Comparison of ENCODE assay signal across 10 cellular contexts in genomic region chr15:79004336-79004735, GRCh38. TPM values are rescaled to one million over a fixed set of nuclear protein-coding genes. Genes with fewer than 3 reads are reported as not detected.
A peak's percentile ranks its signal among the peaks of the same experiment; 100 is the strongest.
DNase-seq lines count a peak whose midpoint lies in the region; ATAC-seq, FAIRE-seq and TF ChIP-seq lines count a peak whose summit lies in the region.
"Had no signal": no experiment of that assay in that cellular context is flagged by ENCODE, and none has a peak within 500 bp of the region (broad histone marks: within the 10 kb centered on the region; RNA-seq: fewer than 3 reads in every experiment).

No MANE protein-coding gene starts in this region.

- DNase-seq in DMS153 (lab: John Stamatoyannopoulos, UW) (peak; percentile 6), DMS153 treated with DMSO at 0.1 percent for 48 hours (lab: John Stamatoyannopoulos, UW; ENCODE audit: unreplicated experiment) (no peak), HTR-8/SVneo (ENCODE audit: insufficient read length, low spot score) (peak; percentile 90), WTC11 (ENCODE audit: low spot score) (no peak), keratinocyte (ENCODE audit: low read depth, low spot score) (no peak), D721Med (ENCODE audit: insufficient read length, low spot score) (no peak), NCI-H2171 treated with DMSO at 0.1 percent for 48 hours (lab: John Stamatoyannopoulos, UW) (no peak)

- H3K9me3 Mint-ChIP-seq in WTC11: no peaks in the 10 kb centered on the region
- H3K9me3 Mint-ChIP-seq: activated naive CD4-positive, alpha-beta T cell treated with anti-CD3 and anti-CD28 coated beads, Interleukin-2, amount 50 U/mL, for 24 hours had no signal

- H3K27ac Mint-ChIP-seq in WTC11: no peak overlapping the region
- H3K27ac Mint-ChIP-seq: activated naive CD4-positive, alpha-beta T cell treated with anti-CD3 and anti-CD28 coated beads, Interleukin-2, amount 50 U/mL, for 24 hours had no signal

- CTCF ChIA-PET in WTC11 (lab: Charles Lee): interaction anchor here (0.5 to 4.8 kb wide), 9 partner anchors 10 to 180 kb away, joined by 3 to 149 read pairs (median 5); no protein-coding TSS in a partner anchor

- no peaks in the 10 kb centered on the region for H3K27me3 ChIP-seq in keratinocyte (ENCODE audit: control insufficient read depth, extremely low read depth, insufficient read depth, low read length)

- H3K36me3 ChIP-seq in keratinocyte (ENCODE audit: control insufficient read depth in 2 of 2, extremely low read depth in 1 of 2, insufficient read depth in 2 of 2, low read length in 2 of 2): no peaks in the 10 kb centered on the region

- peak overlapping the region; percentile 59 for H3K4me2 ChIP-seq in keratinocyte (ENCODE audit: control insufficient read depth, extremely low read depth, insufficient read depth, low read depth, low read length)

- H2AFZ ChIP-seq in keratinocyte (ENCODE audit: control insufficient read depth, low read length): no peak overlapping the region

- FAIRE-seq in HTR-8/SVneo (lab: Jason Lieb, UNC): peak; percentile 74
- FAIRE-seq in keratinocyte (lab: Jason Lieb, UNC): peak; percentile 83
- FAIRE-seq in D721Med (lab: Jason Lieb, UNC): no peak

- peaks cover 27% of the 10 kb centered on the region for H3K4me1 ChIP-seq in keratinocyte (ENCODE audit: control insufficient read depth, extremely low read depth, insufficient read depth, low read length)

- POLR2A ChIA-PET in WTC11 (lab: Charles Lee): no interaction called here

- H3K27ac ChIP-seq in keratinocyte (ENCODE audit: control insufficient read depth, insufficient read depth, low read length): peak overlapping the region; percentile 11
- H3K27ac ChIP-seq: 22Rv1 had no signal

- dilution Hi-C loops in keratinocyte (cut with MboI; ENCODE audit: extremely low pct_ligation_motif_present, low sequenced_read_pairs): no loop called here

- H3K9me1 ChIP-seq in keratinocyte (ENCODE audit: control insufficient read depth, extremely low read depth, insufficient read depth, low read length): no peaks in the 10 kb centered on the region

- no peaks in the 10 kb centered on the region for H3K27me3 Mint-ChIP-seq in WTC11 (ENCODE audit: low read depth)
- H3K27me3 Mint-ChIP-seq: activated naive CD4-positive, alpha-beta T cell treated with anti-CD3 and anti-CD28 coated beads, Interleukin-2, amount 50 U/mL, for 24 hours had no signal

- no peaks in the 10 kb centered on the region for H3K9me3 ChIP-seq in keratinocyte (ENCODE audit: control insufficient read depth, low read depth, low read length)

- no peak overlapping the region for H3K4me3 Mint-ChIP-seq in WTC11
- H3K4me3 Mint-ChIP-seq: activated naive CD4-positive, alpha-beta T cell treated with anti-CD3 and anti-CD28 coated beads, Interleukin-2, amount 50 U/mL, for 24 hours had no signal

- H4K20me1 ChIP-seq in keratinocyte (ENCODE audit: control insufficient read depth, extremely low read depth, insufficient read depth, low read length): no peaks in the 10 kb centered on the region

- H3K4me1 Mint-ChIP-seq in WTC11: peaks cover 18% of the 10 kb centered on the region

- no peak overlapping the region for H3K4me3 ChIP-seq in keratinocyte (ENCODE audit: control insufficient read depth in 2 of 3, extremely low read depth in 1 of 3, insufficient read depth in 2 of 3, low read depth in 1 of 3, low read length in 3 of 3)

- no peak for TF ChIP-seq CTCF in WTC11 (IDR thresholded peaks at IDR 0.05)
- TF ChIP-seq CTCF in keratinocyte (optimal IDR thresholded peaks at IDR 0.05 in 1 of 3, IDR thresholded peaks at IDR 0.05 in 1 of 3, conservative IDR thresholded peaks at IDR 0.05 in 1 of 3; ENCODE audit: extremely low read depth in 1 of 3, insufficient read depth in 2 of 3, low read length in 3 of 3): no peak
- no peak for TF ChIP-seq CTCF in D721Med (IDR thresholded peaks at IDR 0.05; ENCODE audit: insufficient read depth, missing control alignments)

- no peak overlapping the region for H3K9ac ChIP-seq in keratinocyte (ENCODE audit: control insufficient read depth, extremely low read depth, insufficient read depth, low read length)

- peak; percentile 77 for ATAC-seq in GM21737 (IDR thresholded peaks at IDR 0.05; ENCODE audit: unreplicated experiment)
- peak; percentile 82 for ATAC-seq in WTC11

- no peaks in the 10 kb centered on the region for H3K36me3 Mint-ChIP-seq in WTC11
- H3K36me3 Mint-ChIP-seq: activated naive CD4-positive, alpha-beta T cell treated with anti-CD3 and anti-CD28 coated beads, Interleukin-2, amount 50 U/mL, for 24 hours had no signal

- H3K79me2 ChIP-seq in keratinocyte (ENCODE audit: control insufficient read depth, insufficient read depth, low read length): no peaks in the 10 kb centered on the region

TF ChIP-seq in WTC11, 78 proteins besides CTCF, POLR2A, EP300 and RAD21:
- TF ChIP-seq GABPB1 (CRISPR knock-in tag; IDR thresholded peaks at IDR 0.05) (no peak), TCF7 (CRISPR knock-in tag; IDR thresholded peaks at IDR 0.05; ENCODE audit: low read depth) (no peak), FOXP4 (CRISPR knock-in tag; IDR thresholded peaks at IDR 0.05) (peak; percentile 36; the same call in 1 of the 2 replicates)

RNA-seq across cellular contexts. Expression of gene CTSH, which starts 59.5 kb away (rescaled TPM):
- total RNA-seq in WTC11 (2021): 20.4 to 31.8 TPM (median 31.1 TPM) in 3 replicates
- polyA plus RNA-seq in keratinocyte: 23.0 to 38.4 TPM (median 26.6 TPM) in 3 replicates
- 19.2 TPM for polyA plus RNA-seq in keratinocyte (2011; ENCODE audit: low read depth)
- polyA plus RNA-seq in keratinocyte (2011; cell fraction: cytosol; rRNA removed): 16.9 and 21.8 TPM in 2 replicates
- polyA plus RNA-seq in keratinocyte (2011; cell fraction: nucleus; rRNA removed): 21.7 and 25.2 TPM in 2 replicates
- 19.7 and 38.2 TPM in 2 replicates for polyA plus RNA-seq in keratinocyte (2012; ENCODE audit: low replicate concordance)
- 3.8 to 12.0 TPM (median 11.4 TPM) in 3 replicates for polyA minus RNA-seq in keratinocyte
- 6.3 TPM for polyA minus RNA-seq in keratinocyte (2011; cell fraction: cytosol; rRNA and poly(A)+ RNA removed)
- polyA minus RNA-seq in keratinocyte (2011; cell fraction: nucleus; rRNA and poly(A)+ RNA removed): 11.0 and 12.3 TPM in 2 replicates

Comparison
In these comparisons a context has a peak if more than half of its experiments do, and no peak if none do; other contexts are left out.
1. DNase-seq: peak in DMS153 (single experiment) and HTR-8/SVneo (single experiment); none in DMS153 treated with DMSO at 0.1 percent for 48 hours (single experiment), WTC11 (single experiment), keratinocyte (single experiment), D721Med (single experiment) and NCI-H2171 treated with DMSO at 0.1 percent for 48 hours (single experiment).